Comparison of ENCODE assay signal across 18 cellular contexts in genomic region chr13:42804244-42804868, GRCh38. TPM values are rescaled to one million over a fixed set of nuclear protein-coding genes. Genes with fewer than 3 reads are reported as not detected.
DNase-seq lines count a peak whose midpoint lies in the region; ATAC-seq and TF ChIP-seq lines count a peak whose summit lies in the region.
"Had no signal": no experiment of that assay in that cellular context is flagged by ENCODE, and none has a peak within 500 bp of the region (broad histone marks: within the 10 kb centered on the region; RNA-seq: fewer than 3 reads in every experiment).

No MANE protein-coding gene starts in this region.

- DNase-seq in NCI-H526 treated with DMSO at 0.1 percent for 48 hours (lab: John Stamatoyannopoulos, UW) = peak; percentile 40
- DNase-seq in NCI-H526 (lab: John Stamatoyannopoulos, UW) = no peak
- no peak for DNase-seq in GM23248
- DNase-seq in stimulated activated naive B cell treated with anti-CD40 and anti-IgM and Interleukin-4, amounts not matched to agents 10 μg/mL and 1 μg/mL and 100 μg/mL, for 72 hours = no peak
- no peak for DNase-seq in activated CD8-positive, alpha-beta memory T cell treated with anti-CD3 and anti-CD28 coated beads, Interleukin-2, amount 50 U/mL, for 4 hours
- DNase-seq in medulla oblongata (ENCODE audit: extremely low spot score) = no peak
- no peak for DNase-seq in Peyer's patch
- DNase-seq: activated CD4-positive, alpha-beta memory T cell treated with anti-CD3 and anti-CD28 coated beads for 36 hours; activated naive CD4-positive, alpha-beta T cell treated with anti-CD3 and anti-CD28 coated beads, Interleukin-2, amount 50 U/mL, for 16 hours; CD4-positive, alpha-beta memory T cell; NCI-H1694 had no signal

- H3K36me3 ChIP-seq in GM23248 (ENCODE audit: low read depth) = no peaks in the 10 kb centered on the region
- no peaks in the 10 kb centered on the region for H3K36me3 ChIP-seq in Peyer's patch
- H3K36me3 ChIP-seq: neutrophil had no signal

- peaks cover 12% of the 10 kb centered on the region; the same call in 1 of the 2 replicates for H3F3A ChIP-seq in GM23248 (ENCODE audit: insufficient read depth)

- peak overlapping the region; percentile 27 for H2AFZ ChIP-seq in GM23248

- no peak for TF ChIP-seq POLR2A in Peyer's patch (IDR thresholded peaks at IDR 0.05)

- H3K4me2 ChIP-seq in GM23248 (ENCODE audit: unreplicated experiment) = no peak overlapping the region

- no peaks in the 10 kb centered on the region for H3K79me2 ChIP-seq in GM23248 (ENCODE audit: insufficient read depth)

- H3K9me3 Mint-ChIP-seq in stimulated activated naive B cell treated with anti-CD40 and anti-IgM and Interleukin-4, amounts not matched to agents 10 μg/mL and 1 μg/mL and 100 μg/mL, for 72 hours = no peaks in the 10 kb centered on the region
- H3K9me3 Mint-ChIP-seq: activated CD4-positive, alpha-beta memory T cell treated with anti-CD3 and anti-CD28 coated beads for 36 hours; CD4-positive, alpha-beta memory T cell; memory B cell had no signal

- H3K27me3 ChIP-seq in GM23248 (replicated peaks; ENCODE audit: insufficient read depth) (no peaks in the 10 kb centered on the region), Peyer's patch (no peaks in the 10 kb centered on the region)
- H3K27me3 ChIP-seq: neutrophil had no signal

- ATAC-seq in HG03442 (IDR thresholded peaks at IDR 0.05; ENCODE audit: unreplicated experiment) = peak; percentile 71
- ATAC-seq in stimulated activated naive B cell treated with anti-CD40 and anti-IgM and Interleukin-4, amounts not matched to agents 10 μg/mL and 1 μg/mL and 100 μg/mL, for 72 hours (replicated peaks) = peak; percentile 34 to 36
- ATAC-seq: esophagus mucosa had no signal

- H3K4me1 ChIP-seq in GM23248 (ENCODE audit: insufficient read depth) (peaks cover 15% of the 10 kb centered on the region; the same call in 1 of the 2 replicates), Peyer's patch (no peaks in the 10 kb centered on the region)

- no peak overlapping the region for H3K9ac ChIP-seq in GM23248

- H3K4me3 Mint-ChIP-seq in stimulated activated naive B cell treated with anti-CD40 and anti-IgM and Interleukin-4, amounts not matched to agents 10 μg/mL and 1 μg/mL and 100 μg/mL, for 72 hours = no peak overlapping the region
- H3K4me3 Mint-ChIP-seq: activated CD4-positive, alpha-beta memory T cell treated with anti-CD3 and anti-CD28 coated beads for 36 hours; CD4-positive, alpha-beta memory T cell; memory B cell had no signal

- 67 to 68% methylated on average over 4 of the region's 4 CpGs for WGBS in GM23248 (ENCODE audit: low coverage in 1 of 2, low lambda C conversion rate in 2 of 2, missing lambda C conversion rate in 2 of 2), 2 experiments

- in situ Hi-C loops in GM23248 (cut with MboI) = no loop called here

- no peak overlapping the region for H3K27ac ChIP-seq in GM23248
- no peak overlapping the region for H3K27ac ChIP-seq in Peyer's patch
- H3K27ac ChIP-seq: 22Rv1, neutrophil, skin epidermis had no signal

- H3K4me3 ChIP-seq in GM23248 (no peak overlapping the region), Peyer's patch (no peak overlapping the region)
- H3K4me3 ChIP-seq: skin epidermis had no signal

- no peaks in the 10 kb centered on the region for H3K4me1 Mint-ChIP-seq in stimulated activated naive B cell treated with anti-CD40 and anti-IgM and Interleukin-4, amounts not matched to agents 10 μg/mL and 1 μg/mL and 100 μg/mL, for 72 hours
- H3K4me1 Mint-ChIP-seq: CD4-positive, alpha-beta memory T cell; memory B cell had no signal

- H4K20me1 ChIP-seq in GM23248 (ENCODE audit: insufficient read depth) = no peaks in the 10 kb centered on the region

- no peaks in the 10 kb centered on the region for H3K36me3 Mint-ChIP-seq in stimulated activated naive B cell treated with anti-CD40 and anti-IgM and Interleukin-4, amounts not matched to agents 10 μg/mL and 1 μg/mL and 100 μg/mL, for 72 hours
- H3K36me3 Mint-ChIP-seq: activated CD4-positive, alpha-beta memory T cell treated with anti-CD3 and anti-CD28 coated beads for 36 hours; CD4-positive, alpha-beta memory T cell; memory B cell had no signal

- H3K9me2 ChIP-seq in GM23248 (ENCODE audit: insufficient read depth) = no peaks in the 10 kb centered on the region

- H3K27me3 Mint-ChIP-seq in stimulated activated naive B cell treated with anti-CD40 and anti-IgM and Interleukin-4, amounts not matched to agents 10 μg/mL and 1 μg/mL and 100 μg/mL, for 72 hours = no peaks in the 10 kb centered on the region
- H3K27me3 Mint-ChIP-seq: memory B cell had no signal

- no peak overlapping the region for H3K27ac Mint-ChIP-seq in stimulated activated naive B cell treated with anti-CD40 and anti-IgM and Interleukin-4, amounts not matched to agents 10 μg/mL and 1 μg/mL and 100 μg/mL, for 72 hours
- H3K27ac Mint-ChIP-seq: activated CD4-positive, alpha-beta memory T cell treated with anti-CD3 and anti-CD28 coated beads for 36 hours; CD4-positive, alpha-beta memory T cell; memory B cell had no signal

- H3K9me3 ChIP-seq in GM23248 (ENCODE audit: low read depth) (no peaks in the 10 kb centered on the region), Peyer's patch (no peaks in the 10 kb centered on the region)
- H3K9me3 ChIP-seq: neutrophil had no signal

- no peak for TF ChIP-seq CTCF in Peyer's patch (IDR thresholded peaks at IDR 0.05)

RNA-seq across cellular contexts. Expression of gene FAM216B, which starts 23.0 kb away (rescaled TPM):
- total RNA-seq in GM23248 (2014; rRNA removed; shearing (Covaris generic)) = not detected in 2 replicates
- polyA plus RNA-seq in GM23248 (2016; fragmentation: Nextera tagmentation; extraction: Ambion mirVana) = not detected in 2 replicates
- total RNA-seq in Peyer's patch = under 1 TPM in 1 of 4 donors, not detected in 3; 0.83 TPM
- total RNA-seq: activated CD4-positive, alpha-beta memory T cell treated with anti-CD3 and anti-CD28 coated beads for 36 hours; CD4-positive, alpha-beta memory T cell; esophagus mucosa; G401 had no signal
- polyA plus RNA-seq: CD4-positive, alpha-beta memory T cell had no signal
